ENCODE assay signal across 8 cellular contexts in the genomic region with DNA sequence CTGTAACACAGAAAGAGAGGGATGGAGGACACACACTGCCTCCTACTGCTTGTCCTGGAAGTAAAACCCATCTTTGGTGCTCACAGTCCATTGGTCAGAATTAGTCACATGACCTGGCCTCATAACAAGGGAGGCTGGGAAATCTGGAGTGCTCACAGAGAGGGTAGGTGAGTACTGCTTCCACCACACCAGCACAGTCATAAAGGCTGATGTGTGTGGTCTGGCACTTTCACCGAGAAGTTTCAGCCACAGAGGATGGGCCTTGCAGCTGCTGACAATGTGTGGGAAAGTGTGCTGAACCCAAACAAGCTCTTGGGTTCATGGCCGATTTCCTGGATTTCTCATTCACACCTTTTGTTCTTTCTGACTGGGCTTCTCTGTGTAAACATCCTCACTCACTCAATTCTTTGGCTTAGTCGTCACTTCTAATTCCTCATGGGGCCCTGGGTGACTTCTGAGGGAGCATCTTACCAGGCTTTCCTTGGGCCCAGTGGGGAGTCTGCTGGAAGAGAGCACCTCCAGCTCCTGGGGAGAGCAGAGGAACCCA.
A peak's percentile ranks its signal among the peaks of the same experiment; 100 is the strongest.
DNase-seq lines count a peak whose midpoint lies in the region; ATAC-seq and TF ChIP-seq lines count a peak whose summit lies in the region.

No MANE protein-coding gene starts in this region.

- ATAC-seq in GM21367 (IDR thresholded peaks at IDR 0.05; ENCODE audit: unreplicated experiment) = peak; percentile 99
- ATAC-seq in HG03520 (IDR thresholded peaks at IDR 0.05; ENCODE audit: unreplicated experiment) = peak; percentile 99

- peaks cover 10% of the 10 kb centered on the region for H3K27me3 Mint-ChIP-seq in endothelial cell (ENCODE audit: unreplicated experiment)

- TF ChIP-seq CTCF in GM10266 (IDR thresholded peaks at IDR 0.05; ENCODE audit: control insufficient read depth, insufficient read depth, low read depth, missing control alignments) = no peak
- TF ChIP-seq CTCF in endothelial cell (IDR thresholded peaks at IDR 0.05; ENCODE audit: unreplicated experiment) = no peak

- H3K27me3 ChIP-seq in H7 (ENCODE audit: control insufficient read depth, insufficient read depth, low read length) = no peaks in the 10 kb centered on the region

- peaks cover 41% of the 10 kb centered on the region for H3K4me1 Mint-ChIP-seq in endothelial cell (ENCODE audit: unreplicated experiment)

- DNase-seq in GM10266 (ENCODE audit: extremely low spot score) (peak; percentile 73), endothelial cell (ENCODE audit: low spot score) (peak; percentile 19), LoVo (ENCODE audit: low spot score) (no peak), pons (ENCODE audit: low spot score) (no peak), H7 (no peak), NCI-H2081 (lab: John Stamatoyannopoulos, UW) (no peak)

- no peak overlapping the region for H3K4me3 ChIP-seq in H7 (ENCODE audit: insufficient read depth, low read depth, low read length)

- no peaks in the 10 kb centered on the region for H3K36me3 ChIP-seq in H7 (replicated peaks; ENCODE audit: control insufficient read depth, insufficient read depth, low read length)

- no peaks in the 10 kb centered on the region for H3K9me3 Mint-ChIP-seq in endothelial cell (ENCODE audit: unreplicated experiment)

- peaks cover 14% of the 10 kb centered on the region for H3K36me3 Mint-ChIP-seq in endothelial cell (ENCODE audit: low read depth, unreplicated experiment)

- peak overlapping the region; percentile 89 for H3K27ac Mint-ChIP-seq in endothelial cell (ENCODE audit: unreplicated experiment)

- H3K4me3 Mint-ChIP-seq in endothelial cell (ENCODE audit: unreplicated experiment) = no peak overlapping the region

Comparison
In these comparisons a context has a peak if more than half of its experiments do, and no peak if none do; other contexts are left out.
1. DNase-seq: peak in GM10266 (single experiment) and endothelial cell (single experiment); none in LoVo (single experiment), pons (single experiment), H7 (single experiment) and NCI-H2081 (0 of 2).